Comparison of ENCODE assay signal across 13 cellular contexts in the genomic region with DNA sequence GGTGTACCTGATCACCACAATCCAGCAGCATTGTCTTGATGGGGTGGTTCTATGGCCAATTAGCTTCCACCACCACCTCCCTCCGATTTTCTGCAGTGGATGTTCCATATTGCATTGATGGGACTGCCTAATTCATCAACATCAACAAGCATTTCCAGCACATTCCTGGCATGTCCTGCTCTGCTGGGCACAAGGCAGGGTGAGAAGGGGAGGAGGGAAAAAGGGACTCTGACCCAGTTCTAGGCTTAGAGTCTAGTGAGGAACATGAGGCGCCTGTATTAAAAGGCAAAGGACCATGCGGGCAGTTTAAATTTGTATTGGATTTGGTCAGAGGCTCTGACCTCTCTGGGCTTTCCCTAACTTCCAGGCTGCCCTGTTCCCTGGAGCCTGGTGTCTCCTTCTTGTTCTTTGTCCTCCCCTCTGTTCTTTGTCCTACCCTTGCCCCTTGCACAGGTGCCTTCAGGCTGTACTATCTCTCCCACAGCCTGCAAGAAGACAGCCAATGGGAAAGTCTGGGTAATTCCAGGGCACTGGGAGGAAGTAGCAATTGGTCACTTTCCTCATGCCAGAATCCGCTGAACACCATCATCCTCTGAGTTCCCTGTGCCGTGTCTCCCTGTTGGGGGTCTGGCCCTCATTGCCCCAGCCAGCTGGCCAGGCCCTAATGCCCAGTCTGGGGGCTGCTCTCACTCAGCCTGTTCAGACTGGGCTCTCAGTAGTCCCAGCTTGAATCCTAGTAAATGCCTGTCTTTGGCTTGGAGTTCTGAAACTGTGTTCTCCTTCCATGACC. TPM values are rescaled to one million over a fixed set of nuclear protein-coding genes. Genes with fewer than 3 reads are reported as not detected.
DNase-seq lines count a peak whose midpoint lies in the region; ATAC-seq and TF ChIP-seq lines count a peak whose summit lies in the region.
"Had no signal": no experiment of that assay in that cellular context is flagged by ENCODE, and none has a peak within 500 bp of the region (broad histone marks: within the 10 kb centered on the region; RNA-seq: fewer than 3 reads in every experiment).

No MANE protein-coding gene starts in this region.

- BruUV-seq in PC-9 (replicated peaks; lab: Mats Ljungman, UMichigan) = no TSS peak

- no peaks in the 10 kb centered on the region for H4K20me1 ChIP-seq in PC-9 (ENCODE audit: insufficient read depth)
- H4K20me1 ChIP-seq: BLaER1 had no signal

- H3K27me3 Mint-ChIP-seq in activated CD8-positive, alpha-beta T cell treated with anti-CD3 and anti-CD28 coated beads, Interleukin-2, amount 10 ng/mL, durations not matched to agents 7 days and 5 days (ENCODE audit: low read depth) = peaks cover 5% of the 10 kb centered on the region

- no peak for TF ChIP-seq CTCF in PC-9 (conservative IDR thresholded peaks at IDR 0.05)
- TF ChIP-seq CTCF in right atrium auricular region (IDR thresholded peaks at IDR 0.05) = no peak

- H3K36me3 Mint-ChIP-seq in activated CD8-positive, alpha-beta T cell treated with anti-CD3 and anti-CD28 coated beads, Interleukin-2, amount 10 ng/mL, durations not matched to agents 7 days and 5 days (ENCODE audit: low read depth) = no peaks in the 10 kb centered on the region

- no peaks in the 10 kb centered on the region for H3K9me3 Mint-ChIP-seq in activated CD8-positive, alpha-beta T cell treated with anti-CD3 and anti-CD28 coated beads, Interleukin-2, amount 10 ng/mL, durations not matched to agents 7 days and 5 days (ENCODE audit: insufficient read depth)
- H3K9me3 Mint-ChIP-seq: CD4-positive, alpha-beta T cell had no signal

- no peak for ATAC-seq in GM19324 (IDR thresholded peaks at IDR 0.05; ENCODE audit: low FRiP score, unreplicated experiment)
- ATAC-seq in activated CD8-positive, alpha-beta T cell treated with anti-CD3 and anti-CD28 coated beads, Interleukin-2, amount 10 ng/mL, durations not matched to agents 7 days and 5 days = no peak

- H3K9me3 ChIP-seq in PC-9 (ENCODE audit: insufficient read depth, low read depth) (no peaks in the 10 kb centered on the region), right atrium auricular region (no peaks in the 10 kb centered on the region)
- H3K9me3 ChIP-seq: BLaER1 had no signal

- in situ Hi-C loops in G401 (cut with HindIII; ENCODE audit: low sequenced_read_pairs) = no loop called here

- H3K27me3 ChIP-seq in PC-9 (ENCODE audit: insufficient read depth, low read depth) = no peaks in the 10 kb centered on the region
- no peaks in the 10 kb centered on the region for H3K27me3 ChIP-seq in right atrium auricular region
- H3K27me3 ChIP-seq: BLaER1 had no signal

- CTCF ChIA-PET in PC-9 (lab: Charles Lee) = no interaction called here
- CTCF ChIA-PET in activated CD8-positive, alpha-beta T cell treated with anti-CD3 and anti-CD28 coated beads, Interleukin-2, amount 10 ng/mL, durations not matched to agents 7 days and 5 days (lab: Charles Lee) = no interaction called here

- no peak overlapping the region for H3K27ac Mint-ChIP-seq in activated CD8-positive, alpha-beta T cell treated with anti-CD3 and anti-CD28 coated beads, Interleukin-2, amount 10 ng/mL, durations not matched to agents 7 days and 5 days
- H3K27ac Mint-ChIP-seq: CD4-positive, alpha-beta T cell had no signal

- intact Hi-C loops in PC-9 (cut with micrococcal nuclease; ENCODE audit: unreplicated experiment) = loop anchor here (5.0 kb wide), 1 partner anchor 118 kb away; no protein-coding TSS in a partner anchor

- 0 out of 2 replicates have a peak overlapping the region, but pooled peaks have one; percentile 24 for H3K4me2 ChIP-seq in PC-9
- H3K4me2 ChIP-seq: BLaER1, KMS-11 had no signal

- no peak overlapping the region for H3K27ac ChIP-seq in PC-9
- peak overlapping the region; percentile 8 to 20 for H3K27ac ChIP-seq in right atrium auricular region
- H3K27ac ChIP-seq in temporal lobe (ENCODE audit: low read depth, low read length) = peak overlapping the region; percentile 23
- H3K27ac ChIP-seq: BLaER1, KMS-11 had no signal

- H3K9me2 ChIP-seq in PC-9 (ENCODE audit: insufficient read depth) = no peaks in the 10 kb centered on the region

- peaks cover 23% of the 10 kb centered on the region for H3K4me1 ChIP-seq in PC-9 (replicated peaks; ENCODE audit: insufficient read depth)
- H3K4me1 ChIP-seq in right atrium auricular region = peaks cover 0 to 43% of the 10 kb centered on the region in 2 donors

- H3K4me3 Mint-ChIP-seq in activated CD8-positive, alpha-beta T cell treated with anti-CD3 and anti-CD28 coated beads, Interleukin-2, amount 10 ng/mL, durations not matched to agents 7 days and 5 days = no peak overlapping the region
- H3K4me3 Mint-ChIP-seq: CD4-positive, alpha-beta T cell had no signal

- H2AFZ ChIP-seq in PC-9 = no peak overlapping the region

- no peaks in the 10 kb centered on the region for H3K4me1 Mint-ChIP-seq in activated CD8-positive, alpha-beta T cell treated with anti-CD3 and anti-CD28 coated beads, Interleukin-2, amount 10 ng/mL, durations not matched to agents 7 days and 5 days (ENCODE audit: low read depth)

- H3K36me3 ChIP-seq in PC-9 (ENCODE audit: low read depth) (no peaks in the 10 kb centered on the region), right atrium auricular region (no peaks in the 10 kb centered on the region)
- H3K36me3 ChIP-seq: BLaER1 had no signal

- POLR2A ChIA-PET in PC-9 (lab: Charles Lee; ENCODE audit: unreplicated experiment) = no interaction called here
- POLR2A ChIA-PET in activated CD8-positive, alpha-beta T cell treated with anti-CD3 and anti-CD28 coated beads, Interleukin-2, amount 10 ng/mL, durations not matched to agents 7 days and 5 days (lab: Charles Lee) = no interaction called here

- DNase-seq in G401 (ENCODE audit: low spot score) (peak; percentile 79), PC-9 (no peak), right atrium auricular region (ENCODE audit: low spot score) (no peak), NCI-H2171 treated with DMSO at 0.1 percent for 48 hours (lab: John Stamatoyannopoulos, UW) (no peak)
- no peak for DNase-seq in activated CD8-positive, alpha-beta T cell treated with anti-CD3 and anti-CD28 coated beads, Interleukin-2, amount 10 ng/mL, durations not matched to agents 7 days and 5 days
- DNase-seq: CD4-positive, alpha-beta T cell; NCI-H2171; NCI-H526; SHP77 treated with DMSO at 0.1 percent for 48 hours had no signal

- H3K79me2 ChIP-seq in PC-9 (ENCODE audit: low read depth) = no peaks in the 10 kb centered on the region

- peaks cover 9% of the 10 kb centered on the region; the same call in 1 of the 2 replicates for H3F3A ChIP-seq in PC-9 (ENCODE audit: insufficient read depth, low read depth)

- H3K4me3 ChIP-seq in PC-9 (no peak overlapping the region), right atrium auricular region (no peak overlapping the region)
- H3K4me3 ChIP-seq: BLaER1 had no signal

RNA-seq across cellular contexts. Expression of a gene that starts 43.3 kb away (rescaled TPM):
- total RNA-seq in G401 (2014; rRNA removed; shearing (Covaris generic)) = not detected in 2 replicates
- total RNA-seq in PC-9 (2021) (not detected in 2 replicates), right atrium auricular region (1 to 10 TPM; 2.5 to 4.1 TPM), temporal lobe (5.7 TPM)
- not detected for total RNA-seq in activated CD8-positive, alpha-beta T cell treated with anti-CD3 and anti-CD28 coated beads, Interleukin-2, amount 10 ng/mL, durations not matched to agents 7 days and 5 days
- total RNA-seq: CD4-positive, alpha-beta T cell had no signal
